In the genomic region with DNA sequence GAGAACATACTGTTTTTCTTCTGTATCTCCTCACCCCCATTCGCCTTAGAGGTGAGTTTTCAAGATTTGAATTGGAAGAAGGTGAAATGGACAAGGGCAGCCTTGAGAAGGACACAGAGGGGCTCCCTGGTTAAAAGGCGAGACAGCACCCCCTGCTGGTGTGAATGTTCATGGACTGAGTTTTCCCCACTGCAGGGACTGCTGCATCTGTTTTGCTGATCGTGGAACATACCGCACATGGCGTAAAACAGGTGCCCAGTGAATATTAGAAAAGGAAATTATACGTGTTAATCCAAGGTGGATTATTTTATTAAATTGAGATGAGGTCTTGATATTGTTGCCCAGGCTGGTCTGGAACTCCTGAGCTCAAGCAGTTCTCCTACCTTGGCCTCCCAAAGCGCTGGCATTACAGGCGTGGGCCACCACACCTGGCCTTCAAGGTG, we compare ENCODE assay signal across 8 cellular contexts. TPM values are rescaled to one million over a fixed set of nuclear protein-coding genes. Genes with fewer than 3 reads are reported as not detected.
DNase-seq lines count a peak whose midpoint lies in the region; ATAC-seq and TF ChIP-seq lines count a peak whose summit lies in the region.

No MANE protein-coding gene starts in this region.

- H3K4me2 ChIP-seq in Loucy (ENCODE audit: low read depth, low read length, poor library complexity, severe bottlenecking): no peak overlapping the region

- H3K27ac ChIP-seq in left ventricle myocardium inferior (replicated peaks): no peak overlapping the region

- H3K27me3 ChIP-seq in Loucy (ENCODE audit: insufficient read depth, low read length, poor library complexity, severe bottlenecking) (no peaks in the 10 kb centered on the region), left ventricle myocardium inferior (ENCODE audit: low read depth) (no peaks in the 10 kb centered on the region)

- no peaks in the 10 kb centered on the region for H3K9me3 ChIP-seq in Loucy (ENCODE audit: insufficient read depth, low read depth, low read length)
- H3K9me3 ChIP-seq in left ventricle myocardium inferior (replicated peaks): no peaks in the 10 kb centered on the region

- H3K4me1 ChIP-seq in Loucy (ENCODE audit: insufficient read depth, low read length, poor library complexity, severe bottlenecking) (no peaks in the 10 kb centered on the region), left ventricle myocardium inferior (no peaks in the 10 kb centered on the region)

- no peak overlapping the region for H3K4me3 ChIP-seq in Loucy (ENCODE audit: low read length, poor library complexity, severe bottlenecking)
- H3K4me3 ChIP-seq in left ventricle myocardium inferior: no peak overlapping the region

- intact Hi-C loops in left ventricle myocardium inferior (cut with micrococcal nuclease): loop anchor here (10.0 kb wide), 1 partner anchor 60 kb away; the partner anchor contains the start of gene MARF1

- TF ChIP-seq CTCF in Loucy (conservative IDR thresholded peaks at IDR 0.05; ENCODE audit: low read length) (peak; percentile 63), left ventricle myocardium inferior (IDR thresholded peaks at IDR 0.05; ENCODE audit: borderline replicate concordance) (peak; percentile 86)

- H3K9ac ChIP-seq in Loucy (ENCODE audit: low read depth, low read length, poor library complexity, severe bottlenecking): no peak overlapping the region

- no peaks in the 10 kb centered on the region for H3K9me2 ChIP-seq in Loucy (replicated peaks; ENCODE audit: low read depth, low read length)

- no peaks in the 10 kb centered on the region for H4K20me1 ChIP-seq in Loucy (ENCODE audit: insufficient read depth, low read length, poor library complexity, severe bottlenecking)

- H3F3A ChIP-seq in Loucy (ENCODE audit: low read depth): no peaks in the 10 kb centered on the region

- H3K79me2 ChIP-seq in Loucy (ENCODE audit: insufficient read depth, low read length): no peaks in the 10 kb centered on the region

- H2AFZ ChIP-seq in Loucy (ENCODE audit: low read length): no peak overlapping the region

- ATAC-seq in GM21825 (IDR thresholded peaks at IDR 0.05; ENCODE audit: unreplicated experiment) (no peak), HG03159 (IDR thresholded peaks at IDR 0.05; ENCODE audit: unreplicated experiment) (no peak)

- H3K36me3 ChIP-seq in Loucy (ENCODE audit: insufficient read depth, low read length) (peaks cover 17% of the 10 kb centered on the region; the same call in 1 of the 2 replicates), left ventricle myocardium inferior (peaks cover 28% of the 10 kb centered on the region)

- DNase-seq in EL: peak; percentile 65
- DNase-seq in SW480 (ENCODE audit: low spot score): peak; percentile 43
- peak; percentile 41 for DNase-seq in activated naive CD8-positive, alpha-beta T cell treated with anti-CD3 and anti-CD28 coated beads, Interleukin-2, amount 50 U/mL, for 16 hours (ENCODE audit: low read depth, low spot score)
- DNase-seq in left ventricle myocardium inferior: peak; percentile 69
- DNase-seq in renal cortical epithelial cell (ENCODE audit: low read depth): peak; percentile 40

RNA-seq across cellular contexts. Expression of gene NDE1, which starts 54.5 kb away (rescaled TPM):
- total RNA-seq in left ventricle myocardium inferior (16.3 TPM), renal cortical epithelial cell (17.3 and 23.4 TPM in 2 replicates)
